ENCODE assay signal across 8 cellular contexts in the genomic region with DNA sequence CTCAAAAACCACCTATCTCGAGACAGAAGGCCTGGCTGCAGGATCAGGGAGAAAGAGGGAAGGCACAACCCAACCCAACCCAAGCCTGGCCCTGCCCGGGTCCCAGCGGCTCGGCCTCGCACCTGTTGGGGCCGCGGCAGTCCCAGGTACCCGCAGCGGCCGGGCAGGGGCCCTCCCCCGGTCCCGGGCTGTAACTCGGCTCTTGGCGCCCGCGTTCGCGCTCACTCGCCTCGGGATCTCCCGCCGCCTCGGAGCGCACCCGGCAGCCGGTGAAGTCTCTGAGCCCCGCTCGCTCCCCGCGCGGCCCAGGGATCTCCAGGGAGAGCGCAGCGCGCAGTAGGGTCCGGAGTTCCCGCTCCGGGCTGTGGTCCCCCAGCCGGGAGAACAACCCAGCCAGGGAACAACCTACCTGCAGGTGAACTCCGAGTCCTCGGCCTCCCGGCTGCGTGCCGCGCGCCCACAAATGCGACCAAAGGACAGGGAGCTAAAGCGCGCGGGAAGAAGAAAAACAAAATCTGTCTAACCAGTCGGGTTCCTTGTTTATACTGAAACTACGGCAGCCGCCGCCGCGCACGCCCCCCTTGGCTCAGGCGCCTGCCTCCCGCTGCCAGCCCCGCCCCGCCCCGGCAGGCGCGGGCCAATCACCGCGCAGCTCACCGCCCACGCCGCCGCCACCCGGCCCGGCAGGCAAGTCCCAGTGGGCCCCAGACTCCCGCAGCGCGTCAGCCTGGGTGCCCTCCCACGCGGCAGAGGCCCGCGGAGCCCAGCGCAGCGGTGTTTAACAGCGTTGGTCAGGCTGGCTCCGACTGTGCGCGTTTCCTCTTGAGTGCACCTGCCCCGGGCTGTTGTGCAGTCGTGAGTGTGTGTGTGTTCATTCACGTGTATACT. TPM values are rescaled to one million over a fixed set of nuclear protein-coding genes. Genes with fewer than 3 reads are reported as not detected.
DNase-seq lines count a peak whose midpoint lies in the region; ATAC-seq and TF ChIP-seq lines count a peak whose summit lies in the region.

A gene (minus strand): TSS at position 547 of the 888 bp plus-strand sequence. CDS start 12,399 bp downstream, outside the sequence.

- peaks cover 23% of the 10 kb centered on the region for H3K4me1 ChIP-seq in CD8-positive, alpha-beta T cell (ENCODE audit: insufficient read depth, low read length)
- H3K4me1 ChIP-seq in mesodermal cell (ENCODE audit: control insufficient read depth, insufficient read depth, low read length, poor library complexity, severe bottlenecking) = peaks cover 4% of the 10 kb centered on the region

- no peaks in the 10 kb centered on the region for H3K9me3 Mint-ChIP-seq in CD8-positive, alpha-beta T cell
- H3K9me3 Mint-ChIP-seq in endothelial cell (ENCODE audit: unreplicated experiment) = no peaks in the 10 kb centered on the region

- peak; percentile 85 to 95 (median 91) for DNase-seq in CD8-positive, alpha-beta T cell
- DNase-seq in HUDEP-2 (lab: John Stamatoyannopoulos, UW; ENCODE audit: unreplicated experiment in 76 of 76) (peak in 74 of 76 experiments; percentile 18 to 93 (median 82)), NOMO-1 treated with dmso at 0.1 percent for 144 hours (lab: John Stamatoyannopoulos, UW; ENCODE audit: unreplicated experiment) (peak; percentile 73), endothelial cell (ENCODE audit: low spot score) (peak; percentile 77)
- DNase-seq in activated CD8-positive, alpha-beta memory T cell treated with anti-CD3 and anti-CD28 coated beads, Interleukin-2, amount 50 U/mL, for 24 hours (ENCODE audit: extremely low read depth) = peak; percentile 79
- peak; percentile 92 for DNase-seq in stimulated activated CD8-positive, alpha-beta memory T cell treated with anti-CD3 and anti-CD28 coated beads, Interleukin-15, amount 100 ng/mL, for 24 hours (ENCODE audit: low read depth)

- H3K27me3 ChIP-seq in CD8-positive, alpha-beta T cell (ENCODE audit: insufficient read depth, low read length) = no peaks in the 10 kb centered on the region

- H3K27me3 Mint-ChIP-seq in CD8-positive, alpha-beta T cell (ENCODE audit: low read depth) = no peaks in the 10 kb centered on the region
- peaks cover 7% of the 10 kb centered on the region for H3K27me3 Mint-ChIP-seq in endothelial cell (ENCODE audit: unreplicated experiment)

- intact Hi-C loops in CD8-positive, alpha-beta T cell (cut with DNase I, micrococcal nuclease) = loop anchor here (1.0 to 10.0 kb wide), 9 partner anchors 21 to 1986 kb away; a partner anchor contains a TSS

- no peak for TF ChIP-seq CTCF in CD8-positive, alpha-beta T cell (IDR thresholded peaks at IDR 0.05)
- TF ChIP-seq CTCF in endothelial cell (IDR thresholded peaks at IDR 0.05; ENCODE audit: unreplicated experiment) = no peak

- CTCF ChIA-PET in CD8-positive, alpha-beta T cell (lab: Charles Lee) = interaction anchor here (0.7 to 9.9 kb wide), 17 partner anchors 10 to 813 kb away, joined by 3 to 205 read pairs (median 3); no protein-coding TSS in a partner anchor

- H3K36me3 Mint-ChIP-seq in CD8-positive, alpha-beta T cell = peaks cover 5% of the 10 kb centered on the region
- H3K36me3 Mint-ChIP-seq in endothelial cell (ENCODE audit: low read depth, unreplicated experiment) = no peaks in the 10 kb centered on the region

- no peaks in the 10 kb centered on the region for H3K9me3 ChIP-seq in CD8-positive, alpha-beta T cell (ENCODE audit: low read length)
- no peaks in the 10 kb centered on the region for H3K9me3 ChIP-seq in mesodermal cell (ENCODE audit: control insufficient read depth, low read length)

- peak within 1 kb of the TSS; percentile 98 for H3K4me3 Mint-ChIP-seq in CD8-positive, alpha-beta T cell
- peak within 1 kb of the TSS; percentile 99 for H3K4me3 Mint-ChIP-seq in endothelial cell (ENCODE audit: unreplicated experiment)

- no peaks in the 10 kb centered on the region for H3K36me3 ChIP-seq in CD8-positive, alpha-beta T cell (ENCODE audit: insufficient read depth, low read length)
- no peaks in the 10 kb centered on the region for H3K36me3 ChIP-seq in mesodermal cell (ENCODE audit: control insufficient read depth, insufficient read depth, low read length)

- 0 to 1% methylated on average over 30 to 69 of the region's 87 CpGs for WGBS in mesodermal cell (ENCODE audit: insufficient coverage in 2 of 2), 2 experiments

- H3K4me1 Mint-ChIP-seq in CD8-positive, alpha-beta T cell (ENCODE audit: low read depth) = peaks cover 42% of the 10 kb centered on the region
- H3K4me1 Mint-ChIP-seq in endothelial cell (ENCODE audit: unreplicated experiment) = peaks cover 24% of the 10 kb centered on the region

- H3K27ac ChIP-seq in CD8-positive, alpha-beta T cell (ENCODE audit: low read depth, low read length) = peak within 1 kb of the TSS; percentile 96
- H3K27ac ChIP-seq in mesodermal cell (ENCODE audit: low read depth, low read length, severe bottlenecking) = peak within 1 kb of the TSS; percentile 55

- POLR2A ChIA-PET in CD8-positive, alpha-beta T cell (lab: Charles Lee) = interaction anchor here (0.8 to 4.0 kb wide), 19 partner anchors 8 to 958 kb away, joined by 3 to 50 read pairs (median 4); a partner anchor contains a TSS

- H3K4me3 ChIP-seq in CD8-positive, alpha-beta T cell (ENCODE audit: low read depth, low read length) = peak within 1 kb of the TSS; percentile 69
- H3K4me3 ChIP-seq in mesodermal cell (ENCODE audit: extremely low read depth, insufficient read depth, low read length, poor library complexity, severe bottlenecking) = peak within 1 kb of the TSS; percentile 75

- peak within 1 kb of the TSS; percentile 96 for H3K27ac Mint-ChIP-seq in CD8-positive, alpha-beta T cell
- H3K27ac Mint-ChIP-seq in endothelial cell (ENCODE audit: unreplicated experiment) = peak within 1 kb of the TSS; percentile 79

- ATAC-seq in CD8-positive, alpha-beta T cell = peak; percentile 87
- peak; percentile 91 for ATAC-seq in GM21367 (IDR thresholded peaks at IDR 0.05; ENCODE audit: unreplicated experiment)

RNA-seq across cellular contexts. Expression of the gene that starts here (rescaled TPM):
- total RNA-seq in CD8-positive, alpha-beta T cell = 100 to 1,000 TPM; 103 to 110 TPM
- total RNA-seq in endothelial cell (ENCODE audit: unreplicated experiment) = 10.7 TPM
- polyA plus RNA-seq in mesodermal cell (2013, experiment 1 of 2) = 13.3 TPM
- polyA plus RNA-seq in mesodermal cell (2013, experiment 2 of 2) = 11.2 TPM

Comparison
In these comparisons a context has a peak if more than half of its experiments do, and no peak if none do; other contexts are left out.
1. Peak in every context shown above with its lines: DNase-seq, ATAC-seq, H3K4me3 ChIP-seq and H3K27ac ChIP-seq.